In the genomic region with DNA sequence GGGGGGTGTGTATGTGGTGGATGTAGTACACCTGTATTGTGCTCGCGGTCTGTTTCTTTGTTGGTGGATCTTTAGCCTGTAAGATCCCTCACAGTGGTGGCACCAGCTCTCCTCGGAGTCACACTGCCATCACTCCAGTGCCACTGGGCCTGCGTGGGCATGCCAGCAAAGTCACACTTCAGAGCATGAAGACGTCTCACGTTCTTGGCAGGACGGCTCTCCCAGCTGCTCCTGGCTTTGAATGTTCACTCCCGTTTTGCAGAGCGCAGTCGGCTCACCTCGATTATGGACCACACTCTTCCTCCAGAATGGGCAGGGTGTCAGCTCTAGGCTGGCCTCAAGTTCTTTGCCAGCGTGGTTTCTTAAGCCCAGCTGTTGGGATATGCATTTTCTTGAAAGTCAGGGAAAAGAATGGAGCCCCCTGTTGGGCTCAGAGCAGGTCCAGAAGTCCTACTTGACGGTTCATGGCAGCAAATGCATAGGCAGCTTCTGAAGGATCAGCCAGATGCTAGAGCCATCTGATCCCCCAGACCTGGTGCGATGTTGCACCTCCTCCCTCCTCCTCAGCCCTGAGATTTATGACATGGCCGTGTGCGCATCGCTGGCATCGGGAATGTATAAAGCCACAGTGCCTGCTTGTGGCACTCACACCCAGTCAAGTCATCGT, we compare ENCODE assay signal across 14 cellular contexts. TPM values are rescaled to one million over a fixed set of nuclear protein-coding genes. Genes with fewer than 3 reads are reported as not detected.
DNase-seq lines count a peak whose midpoint lies in the region; ATAC-seq and TF ChIP-seq lines count a peak whose summit lies in the region.
"Had no signal": no experiment of that assay in that cellular context is flagged by ENCODE, and none has a peak within 500 bp of the region (broad histone marks: within the 10 kb centered on the region; RNA-seq: fewer than 3 reads in every experiment).

No MANE protein-coding gene starts in this region.

- intact Hi-C loops in prostate gland (cut with DNase I), result loop anchor here (5.0 kb wide), 1 partner anchor 117 kb away; the partner anchor contains the start of gene ARHGAP35

- no peak for TF ChIP-seq POLR2A in prostate gland (IDR thresholded peaks at IDR 0.05)

- H3K79me2 ChIP-seq in GM23248 (ENCODE audit: insufficient read depth), result peaks cover 67% of the 10 kb centered on the region

- in situ Hi-C loops in GM23248 (cut with MboI), result no loop called here

- H3K4me1 Mint-ChIP-seq in endothelial cell (ENCODE audit: unreplicated experiment), result peaks cover 61% of the 10 kb centered on the region

- peaks cover 14% of the 10 kb centered on the region for H3K36me3 Mint-ChIP-seq in endothelial cell (ENCODE audit: low read depth, unreplicated experiment)
- H3K36me3 Mint-ChIP-seq: activated CD4-positive, alpha-beta memory T cell treated with anti-CD3 and anti-CD28 coated beads for 36 hours had no signal

- H3K27ac ChIP-seq in GM23248 (peak overlapping the region; percentile 99; the same call in 1 of the 2 replicates), prostate gland (peak overlapping the region in 1 of 2 donors; percentile 20)
- H3K27ac ChIP-seq: PC-9, transverse colon had no signal

- peak overlapping the region; percentile 49 for H3K4me3 Mint-ChIP-seq in endothelial cell (ENCODE audit: unreplicated experiment)
- H3K4me3 Mint-ChIP-seq: activated CD4-positive, alpha-beta memory T cell treated with anti-CD3 and anti-CD28 coated beads for 36 hours; activated naive CD4-positive, alpha-beta T cell treated with anti-CD3 and anti-CD28 coated beads for 36 hours; T-helper 17 cell had no signal

- no peak overlapping the region for H3K9ac ChIP-seq in GM23248

- 80 to 82% methylated on average over 19 of the region's 19 CpGs for WGBS in GM23248 (ENCODE audit: low coverage in 1 of 2, low lambda C conversion rate in 2 of 2, missing lambda C conversion rate in 2 of 2), 2 experiments
- 34% methylated on average over 19 of the region's 19 CpGs for WGBS in prostate gland

- no peaks in the 10 kb centered on the region for H3K36me3 ChIP-seq in GM23248 (ENCODE audit: low read depth)
- H3K36me3 ChIP-seq in prostate gland, result no peaks in the 10 kb centered on the region
- H3K36me3 ChIP-seq: transverse colon had no signal

- no peak for ATAC-seq in HG02623 (IDR thresholded peaks at IDR 0.05; ENCODE audit: unreplicated experiment)
- ATAC-seq: T-helper 17 cell had no signal

- TF ChIP-seq CTCF in endothelial cell (IDR thresholded peaks at IDR 0.05; ENCODE audit: unreplicated experiment), result no peak
- no peak for TF ChIP-seq CTCF in prostate gland (IDR thresholded peaks at IDR 0.05)

- H3K27me3 ChIP-seq in GM23248 (replicated peaks; ENCODE audit: insufficient read depth) (no peaks in the 10 kb centered on the region), prostate gland (replicated peaks; ENCODE audit: insufficient read depth) (no peaks in the 10 kb centered on the region)
- H3K27me3 ChIP-seq: transverse colon had no signal

- H2AFZ ChIP-seq in GM23248, result no peak overlapping the region
- H2AFZ ChIP-seq: PC-9 had no signal

- no peak overlapping the region for H3K4me3 ChIP-seq in GM23248
- H3K4me3 ChIP-seq in prostate gland, result no peak overlapping the region
- H3K4me3 ChIP-seq: PC-9, transverse colon had no signal

- H3K9me3 ChIP-seq in GM23248 (ENCODE audit: low read depth) (no peaks in the 10 kb centered on the region), prostate gland (no peaks in the 10 kb centered on the region)
- H3K9me3 ChIP-seq: transverse colon had no signal

- H3K27me3 Mint-ChIP-seq in endothelial cell (ENCODE audit: unreplicated experiment), result peaks cover 15% of the 10 kb centered on the region
- H3K27me3 Mint-ChIP-seq: activated CD4-positive, alpha-beta memory T cell treated with anti-CD3 and anti-CD28 coated beads for 36 hours; T-helper 17 cell had no signal

- peaks cover 62% of the 10 kb centered on the region for H3F3A ChIP-seq in GM23248 (ENCODE audit: insufficient read depth)

- H3K27ac Mint-ChIP-seq in endothelial cell (ENCODE audit: unreplicated experiment), result no peak overlapping the region
- H3K27ac Mint-ChIP-seq: activated CD4-positive, alpha-beta memory T cell treated with anti-CD3 and anti-CD28 coated beads for 36 hours; activated naive CD4-positive, alpha-beta T cell treated with anti-CD3 and anti-CD28 coated beads for 36 hours; T-helper 17 cell had no signal

- no peaks in the 10 kb centered on the region for H4K20me1 ChIP-seq in GM23248 (ENCODE audit: insufficient read depth)

- no peak for DNase-seq in GM23248
- DNase-seq in NCI-H524 (lab: John Stamatoyannopoulos, UW), result peak; percentile 88 to 94
- no peak for DNase-seq in endothelial cell (ENCODE audit: low spot score)
- peak; percentile 76 for DNase-seq in prostate gland (ENCODE audit: low spot score)
- no peak for DNase-seq in SHP77 (lab: John Stamatoyannopoulos, UW)
- no peak for DNase-seq in globus pallidus (ENCODE audit: low spot score)
- no peak for DNase-seq in iPS-NIHi7 (ENCODE audit: extremely low spot score)
- DNase-seq: activated CD4-positive, alpha-beta memory T cell treated with anti-CD3 and anti-CD28 coated beads for 36 hours; activated naive CD4-positive, alpha-beta T cell treated with anti-CD3 and anti-CD28 coated beads for 36 hours; NCI-H226; PC-9; T-helper 17 cell; transverse colon had no signal

- H3K4me1 ChIP-seq in GM23248 (ENCODE audit: insufficient read depth) (peaks cover 65% of the 10 kb centered on the region), prostate gland (replicated peaks) (peaks cover 33% of the 10 kb centered on the region)

- no peaks in the 10 kb centered on the region for H3K9me2 ChIP-seq in GM23248 (ENCODE audit: insufficient read depth)

- no peaks in the 10 kb centered on the region for H3K9me3 Mint-ChIP-seq in endothelial cell (ENCODE audit: unreplicated experiment)
- H3K9me3 Mint-ChIP-seq: activated CD4-positive, alpha-beta memory T cell treated with anti-CD3 and anti-CD28 coated beads for 36 hours; activated naive CD4-positive, alpha-beta T cell treated with anti-CD3 and anti-CD28 coated beads for 36 hours had no signal

- no peak overlapping the region for H3K4me2 ChIP-seq in GM23248 (ENCODE audit: unreplicated experiment)
- H3K4me2 ChIP-seq: PC-9 had no signal

RNA-seq across cellular contexts. Expression of gene NPAS1, which starts 40.4 kb away (rescaled TPM):
- total RNA-seq in GM23248 (2014; rRNA removed; shearing (Covaris generic)), result 8.6 and 10.6 TPM in 2 replicates
- polyA plus RNA-seq in GM23248 (2016; fragmentation: Nextera tagmentation; extraction: Ambion mirVana), result 21.1 and 23.2 TPM in 2 replicates
- total RNA-seq in endothelial cell (ENCODE audit: unreplicated experiment) (1.0 TPM), prostate gland (under 1 TPM; 0.27 to 0.51 TPM)
- total RNA-seq: activated CD4-positive, alpha-beta memory T cell treated with anti-CD3 and anti-CD28 coated beads for 36 hours had no signal

Comparison
In these comparisons a context has a peak if more than half of its experiments do, and no peak if none do; other contexts are left out.
1. DNase-seq: peak in NCI-H524 (2 of 2) and prostate gland (single experiment); none in GM23248 (single experiment), endothelial cell (single experiment), SHP77 (0 of 2), globus pallidus (single experiment) and iPS-NIHi7 (single experiment).